Comparison of ENCODE assay signal across 1 cellular context in genomic region chr15:85494035-85494793, GRCh38.
TF ChIP-seq lines count a peak whose summit lies in the region.

No MANE protein-coding gene starts in this region.

TF ChIP-seq in WTC11, 78 proteins besides CTCF, POLR2A, EP300 and RAD21 (continued from another document):
- no peak for TF ChIP-seq STAT6 (CRISPR knock-in tag; conservative IDR thresholded peaks at IDR 0.05; ENCODE audit: low read depth)
- TF ChIP-seq ZNF425 (CRISPR knock-in tag; conservative IDR thresholded peaks at IDR 0.05) = no peak
- TF ChIP-seq CDX4 (CRISPR knock-in tag; IDR thresholded peaks at IDR 0.05; ENCODE audit: borderline replicate concordance) = no peak
TF ChIP-seq in WTC11: peak in this region for 0.
